Comparison of ENCODE assay signal across 7 cellular contexts in the genomic region with DNA sequence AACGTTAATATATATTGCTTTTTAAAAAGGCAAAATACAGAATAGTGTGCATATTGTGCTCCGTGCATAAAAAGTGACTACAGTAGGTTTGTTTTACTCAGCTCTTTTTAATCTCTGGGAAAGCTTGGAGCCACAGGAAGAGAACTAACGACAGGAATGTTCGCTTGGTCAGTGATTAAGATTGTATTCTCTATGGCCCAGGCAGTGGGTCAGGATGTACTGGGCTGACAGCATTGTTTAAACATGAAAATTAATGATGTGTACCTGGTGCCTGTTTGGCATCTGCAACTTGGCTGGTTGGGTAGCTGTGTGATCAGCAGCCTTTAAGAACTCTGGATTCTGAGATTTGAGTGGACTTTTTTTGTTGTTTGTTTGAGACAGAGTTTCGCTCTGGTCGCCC.
DNase-seq lines count a peak whose midpoint lies in the region; TF ChIP-seq lines count a peak whose summit lies in the region.
"Not testable (repeated sequence)": the region's sequence is repeated elsewhere in the genome, so short reads cannot be mapped to it uniquely, and the experiment has no call there.

No MANE protein-coding gene starts in this region.

- in situ Hi-C loops in brain microvascular endothelial cell (cut with HindIII; ENCODE audit: low pct_ligation_motif_present, low sequenced_read_pairs), result not testable (repeated sequence)

- peak; percentile 26 for DNase-seq in Daoy (ENCODE audit: low read depth)
- DNase-seq in NCI-H226, result peak; percentile 7
- peak; percentile 39 for DNase-seq in brain microvascular endothelial cell
- DNase-seq in fibroblast of pulmonary artery (ENCODE audit: low read depth), result peak; percentile 9
- peak; percentile 39 for DNase-seq in kidney tubule cell (ENCODE audit: low spot score)
- DNase-seq in prostate gland (ENCODE audit: low spot score), result peak; percentile 72

- WGBS in prostate gland, result 49% methylated on average over 6 of the region's 6 CpGs

- not testable (repeated sequence) for H3K4me3 ChIP-seq in brain microvascular endothelial cell (ENCODE audit: low read depth, low read length); fibroblast of pulmonary artery (replicated peaks; ENCODE audit: low read depth, low read length); prostate gland

- not testable (repeated sequence) for H3K36me3 ChIP-seq in brain microvascular endothelial cell (replicated peaks); prostate gland

- not testable (repeated sequence) for H3K9me3 ChIP-seq in prostate gland

- not testable (repeated sequence) for H3K4me1 ChIP-seq in prostate gland (replicated peaks)

- intact Hi-C loops in prostate gland (cut with DNase I), result not testable (repeated sequence)

- H3K27ac ChIP-seq in VCaP, result peak overlapping the region; percentile 30; the same call in 1 of the 2 replicates
- H3K27ac ChIP-seq in brain microvascular endothelial cell, prostate gland: not testable (repeated sequence)

- H3K27me3 ChIP-seq in brain microvascular endothelial cell (replicated peaks); prostate gland (replicated peaks; ENCODE audit: insufficient read depth): not testable (repeated sequence)

- not testable (repeated sequence) for TF ChIP-seq CTCF in VCaP (conservative IDR thresholded peaks at IDR 0.05); brain microvascular endothelial cell (IDR thresholded peaks at IDR 0.05; ENCODE audit: low read depth, low read length, missing control alignments); fibroblast of pulmonary artery (IDR thresholded peaks at IDR 0.05; ENCODE audit: low read length, missing control alignments); prostate gland (IDR thresholded peaks at IDR 0.05)

- TF ChIP-seq POLR2A in prostate gland (IDR thresholded peaks at IDR 0.05), result not testable (repeated sequence)

Comparison
In these comparisons a context has a peak if more than half of its experiments do, and no peak if none do; other contexts are left out.
1. DNase-seq: peak in every context shown above with its lines; median percentile 72 in prostate gland; 39 in brain microvascular endothelial cell; 39 in kidney tubule cell; 26 in Daoy; 9 in fibroblast of pulmonary artery; 7 in NCI-H226.